8 cellular contexts compared by ENCODE assay signal in genomic region chr10:97596101-97597055, GRCh38. TPM values are rescaled to one million over a fixed set of nuclear protein-coding genes. Genes with fewer than 3 reads are reported as not detected.
DNase-seq lines count a peak whose midpoint lies in the region; ATAC-seq and TF ChIP-seq lines count a peak whose summit lies in the region.
"Had no signal": no experiment of that assay in that cellular context is flagged by ENCODE, and none has a peak within 500 bp of the region (broad histone marks: within the 10 kb centered on the region; RNA-seq: fewer than 3 reads in every experiment).

No MANE protein-coding gene starts in this region.

- TF ChIP-seq POLR2A in body of pancreas (IDR thresholded peaks at IDR 0.05), result no peak

- H3K4me1 Mint-ChIP-seq in Calu3 (ENCODE audit: low read depth, unreplicated experiment), result peaks cover 24% of the 10 kb centered on the region
- H3K4me1 Mint-ChIP-seq: activated T-helper 17 cell treated with anti-CD3 and anti-CD28 coated beads, Interleukin-2, amount 50 U/mL, for 72 hours had no signal

- DNase-seq in Calu3 (peak; percentile 16), body of pancreas (peak in 3 of 4 donors; percentile 36 to 72 (median 70)), mucosa of descending colon (no peak), G401 (ENCODE audit: low spot score) (no peak)
- no peak for DNase-seq in stimulated activated CD8-positive, alpha-beta memory T cell treated with anti-CD3 and anti-CD28 coated beads, Interleukin-4, amount 100 ng/mL, for 48 hours

- peak overlapping the region; percentile 22 for H3K4me3 Mint-ChIP-seq in Calu3 (ENCODE audit: low read depth, unreplicated experiment)
- H3K4me3 Mint-ChIP-seq: activated T-helper 17 cell treated with anti-CD3 and anti-CD28 coated beads, Interleukin-2, amount 50 U/mL, for 72 hours had no signal

- H3K27me3 Mint-ChIP-seq in Calu3 (ENCODE audit: unreplicated experiment), result no peaks in the 10 kb centered on the region
- H3K27me3 Mint-ChIP-seq: activated T-helper 17 cell treated with anti-CD3 and anti-CD28 coated beads, Interleukin-2, amount 50 U/mL, for 72 hours had no signal

- no peaks in the 10 kb centered on the region for H3K9me3 Mint-ChIP-seq in Calu3 (ENCODE audit: low read depth, unreplicated experiment)
- H3K9me3 Mint-ChIP-seq: activated T-helper 17 cell treated with anti-CD3 and anti-CD28 coated beads, Interleukin-2, amount 50 U/mL, for 72 hours had no signal

- no TSS peak for BruUV-seq in Calu3 (replicated peaks; lab: Mats Ljungman, UMichigan)

- H3K36me3 Mint-ChIP-seq in Calu3 (ENCODE audit: insufficient read depth, unreplicated experiment), result no peaks in the 10 kb centered on the region

- CTCF ChIA-PET in Calu3 (lab: Charles Lee), result interaction anchor here (0.6 to 2.0 kb wide), 6 partner anchors 12 to 122 kb away, joined by 3 to 10 read pairs (median 4); partner anchors contain the start of genes ANKRD2 and HOGA1

- peak; percentile 83 for ATAC-seq in body of pancreas
- peak; percentile 35 for ATAC-seq in mucosa of descending colon
- ATAC-seq in HG02623 (IDR thresholded peaks at IDR 0.05; ENCODE audit: unreplicated experiment), result no peak
- ATAC-seq: activated T-helper 17 cell treated with anti-CD3 and anti-CD28 coated beads, Interleukin-2, amount 50 U/mL, for 72 hours had no signal

- no peaks in the 10 kb centered on the region for H3K27me3 ChIP-seq in body of pancreas

- TF ChIP-seq CTCF in Calu3 (IDR thresholded peaks at IDR 0.05; ENCODE audit: unreplicated experiment) (no peak), body of pancreas (IDR thresholded peaks at IDR 0.05) (no peak), mucosa of descending colon (IDR thresholded peaks at IDR 0.05) (no peak)

- no peaks in the 10 kb centered on the region for H3K9me3 ChIP-seq in body of pancreas
- no peaks in the 10 kb centered on the region for H3K9me3 ChIP-seq in mucosa of descending colon

- H3K36me3 ChIP-seq in body of pancreas (replicated peaks in 1 of 2; ENCODE audit: insufficient read depth in 1 of 2, low read depth in 2 of 2) (no peaks in the 10 kb centered on the region), mucosa of descending colon (ENCODE audit: low read depth) (no peaks in the 10 kb centered on the region)

- intact Hi-C loops in Calu3 (cut with micrococcal nuclease; ENCODE audit: unreplicated experiment), result no loop called here
- intact Hi-C loops in body of pancreas (cut with DNase I), result no loop called here
- intact Hi-C loops in mucosa of descending colon (cut with DNase I, micrococcal nuclease), result no loop called here

- peaks cover 15% of the 10 kb centered on the region for H3K4me1 ChIP-seq in body of pancreas
- no peaks in the 10 kb centered on the region for H3K4me1 ChIP-seq in mucosa of descending colon (ENCODE audit: low read depth)

- WGBS in body of pancreas, 2 donors, result 44 to 51% methylated on average over 8 to 10 of the region's 10 CpGs

- peak overlapping the region; percentile 60 for H3K27ac Mint-ChIP-seq in Calu3 (ENCODE audit: unreplicated experiment)
- H3K27ac Mint-ChIP-seq: activated T-helper 17 cell treated with anti-CD3 and anti-CD28 coated beads, Interleukin-2, amount 50 U/mL, for 72 hours had no signal

- H3K27ac ChIP-seq in body of pancreas, result peak overlapping the region; percentile 53 to 82 (median 67)
- H3K27ac ChIP-seq: KMS-11 had no signal

- H3K4me3 ChIP-seq in body of pancreas, result no peak overlapping the region
- H3K4me3 ChIP-seq in mucosa of descending colon, result no peak overlapping the region

- in situ Hi-C loops in G401 (cut with HindIII; ENCODE audit: low sequenced_read_pairs), result no loop called here

RNA-seq across cellular contexts. Expression of gene C10orf62, which starts 6.9 kb away (rescaled TPM):
- total RNA-seq in Calu3 (2022), result 1.5 and 1.7 TPM in 2 replicates
- total RNA-seq in body of pancreas, result 1 to 10 TPM in 1 of 2 donors, not detected in 1; 1.3 TPM
- not detected for total RNA-seq in mucosa of descending colon
- total RNA-seq in G401 (2014; rRNA removed; shearing (Covaris generic)), result 0.24 TPM in 1 of 2 replicates, not detected in the other
- total RNA-seq: activated T-helper 17 cell treated with anti-CD3 and anti-CD28 coated beads, Interleukin-2, amount 50 U/mL, for 72 hours had no signal

RNA-seq across cellular contexts. Expression of gene HOGA1, which starts 12.2 kb away (rescaled TPM):
- total RNA-seq in Calu3 (2022) (7.8 and 7.9 TPM in 2 replicates), body of pancreas (10 to 100 TPM in 1 of 2 donors, 1 to 10 TPM in 1; 7.3 to 16.3 TPM), mucosa of descending colon (under 1 TPM in 2 of 3 donors, not detected in 1; 0.29 to 0.47 TPM)
- 8.0 and 8.1 TPM in 2 replicates for total RNA-seq in G401 (2014; rRNA removed; shearing (Covaris generic))
- total RNA-seq: activated T-helper 17 cell treated with anti-CD3 and anti-CD28 coated beads, Interleukin-2, amount 50 U/mL, for 72 hours had no signal

RNA-seq across cellular contexts. Expression of gene ANKRD2, which starts 23.8 kb away (rescaled TPM):
- total RNA-seq in Calu3 (2022) (0.47 and 0.90 TPM in 2 replicates), body of pancreas (not detected), mucosa of descending colon (under 1 TPM; 0.29 to 0.75 (median 0.35) TPM)
- total RNA-seq in G401 (2014; rRNA removed; shearing (Covaris generic)), result 0.41 and 3.4 TPM in 2 replicates
- total RNA-seq: activated T-helper 17 cell treated with anti-CD3 and anti-CD28 coated beads, Interleukin-2, amount 50 U/mL, for 72 hours had no signal

RNA-seq across cellular contexts. Expression of gene MORN4, which starts 36.9 kb away (rescaled TPM):
- total RNA-seq in Calu3 (2022) (5.5 and 6.2 TPM in 2 replicates), body of pancreas (1 to 10 TPM; 4.9 to 8.3 TPM), mucosa of descending colon (1 to 10 TPM; 1.9 to 2.7 (median 2.6) TPM)
- 15.6 and 18.8 TPM in 2 replicates for total RNA-seq in G401 (2014; rRNA removed; shearing (Covaris generic))

RNA-seq across cellular contexts. Expression of gene PI4K2A, which starts 44.1 kb away (rescaled TPM):
- total RNA-seq in Calu3 (2022) (12.6 and 13.0 TPM in 2 replicates), body of pancreas (1 to 10 TPM; 3.6 to 5.7 TPM), mucosa of descending colon (10 to 100 TPM; 11.2 to 13.7 (median 11.7) TPM)
- total RNA-seq in G401 (2014; rRNA removed; shearing (Covaris generic)), result 40.2 and 42.2 TPM in 2 replicates

Comparison
In these comparisons a context has a peak if more than half of its experiments do, and no peak if none do; other contexts are left out.
1. DNase-seq: peak in Calu3 (single experiment) and body of pancreas (3 of 4); none in mucosa of descending colon (0 of 3), stimulated activated CD8-positive, alpha-beta memory T cell treated with anti-CD3 and anti-CD28 coated beads, Interleukin-4, amount 100 ng/mL, for 48 hours (single experiment) and G401 (single experiment).